In genomic region chr7:129635300-129636029, GRCh38 we compare ENCODE assay signal across 8 cellular contexts. TPM values are rescaled to one million over a fixed set of nuclear protein-coding genes. Genes with fewer than 3 reads are reported as not detected.
DNase-seq lines count a peak whose midpoint lies in the region; ATAC-seq and TF ChIP-seq lines count a peak whose summit lies in the region.

No MANE protein-coding gene starts in this region.

- 23% methylated on average over 6 of the region's 6 CpGs for WGBS in lung, 2 donors

- intact Hi-C loops in A673 (cut with micrococcal nuclease; ENCODE audit: unreplicated experiment): no loop called here

- H3K27ac Mint-ChIP-seq in activated CD4-positive, alpha-beta T cell treated with anti-CD3 and anti-CD28 coated beads, Interleukin-2, amount 10 ng/mL, durations not matched to agents 7 days and 5 days: no peak overlapping the region

- CTCF ChIA-PET in A673 (lab: Charles Lee): interaction anchor here (0.6 kb wide), 1 partner anchor 11 kb away, joined by 3 read pairs; no protein-coding TSS in a partner anchor
- CTCF ChIA-PET in activated CD4-positive, alpha-beta T cell treated with anti-CD3 and anti-CD28 coated beads, Interleukin-2, amount 10 ng/mL, durations not matched to agents 7 days and 5 days (lab: Charles Lee): interaction anchor here (0.7 to 1.4 kb wide), 2 partner anchors 12 to 13 kb away, joined by 3 to 4 read pairs; no protein-coding TSS in a partner anchor

- H3K36me3 ChIP-seq in A673 (ENCODE audit: insufficient read depth, low read length, poor library complexity, severe bottlenecking) (no peaks in the 10 kb centered on the region), lung (ENCODE audit: control insufficient read depth in 2 of 2, insufficient read depth in 2 of 2, low read length in 2 of 2) (peaks cover 0 to 3% of the 10 kb centered on the region in 2 donors)

- no peaks in the 10 kb centered on the region for H3K9me3 Mint-ChIP-seq in activated CD4-positive, alpha-beta T cell treated with anti-CD3 and anti-CD28 coated beads, Interleukin-2, amount 10 ng/mL, durations not matched to agents 7 days and 5 days

- no peaks in the 10 kb centered on the region for H3K9me3 ChIP-seq in A673 (ENCODE audit: low read depth, low read length, poor library complexity, severe bottlenecking)
- H3K9me3 ChIP-seq in lung (ENCODE audit: control insufficient read depth in 2 of 2, insufficient read depth in 1 of 2, low read length in 1 of 2): no peaks in the 10 kb centered on the region

- DNase-seq in A673 (ENCODE audit: low spot score): peak; percentile 85
- peak; percentile 82 for DNase-seq in NCI-H69 (lab: John Stamatoyannopoulos, UW)
- DNase-seq in activated CD4-positive, alpha-beta T cell treated with anti-CD3 and anti-CD28 coated beads, Interleukin-2, amount 10 ng/mL, durations not matched to agents 7 days and 5 days: peak; percentile 78
- DNase-seq in dermis blood vessel endothelial cell: peak; percentile 86
- peak; percentile 36 for DNase-seq in lung (ENCODE audit: low spot score)
- DNase-seq in stimulated activated CD8-positive, alpha-beta memory T cell treated with anti-CD3 and anti-CD28 coated beads, Interleukin-4, amount 100 ng/mL, for 4 hours (ENCODE audit: low read depth in 2 of 2, low spot score in 1 of 2): peak; percentile 29 to 33

- H3K4me3 ChIP-seq in A673 (ENCODE audit: low read depth, low read length, poor library complexity, severe bottlenecking) (no peak overlapping the region), lung (no peak overlapping the region)

- no peaks in the 10 kb centered on the region for H3K27me3 ChIP-seq in A673 (replicated peaks; ENCODE audit: insufficient read depth, low read depth, low read length, poor library complexity)
- no peaks in the 10 kb centered on the region for H3K27me3 ChIP-seq in lung (ENCODE audit: control insufficient read depth, insufficient read depth)

- H3K4me1 ChIP-seq in A673 (ENCODE audit: insufficient read depth, low read length, poor library complexity, severe bottlenecking): peaks cover 7% of the 10 kb centered on the region
- H3K4me1 ChIP-seq in lung (ENCODE audit: control insufficient read depth in 2 of 2, insufficient read depth in 2 of 2, low read length in 2 of 2): peaks cover 0 to 6% of the 10 kb centered on the region in 2 donors

- POLR2A ChIA-PET in A673 (lab: Charles Lee; ENCODE audit: low non-redundant PET): no interaction called here
- POLR2A ChIA-PET in activated CD4-positive, alpha-beta T cell treated with anti-CD3 and anti-CD28 coated beads, Interleukin-2, amount 10 ng/mL, durations not matched to agents 7 days and 5 days (lab: Charles Lee): no interaction called here

- no TSS peak for BruUV-seq in A673 (replicated peaks; lab: Mats Ljungman, UMichigan)

- no peak overlapping the region for H3K4me3 Mint-ChIP-seq in activated CD4-positive, alpha-beta T cell treated with anti-CD3 and anti-CD28 coated beads, Interleukin-2, amount 10 ng/mL, durations not matched to agents 7 days and 5 days

- H3K36me3 Mint-ChIP-seq in activated CD4-positive, alpha-beta T cell treated with anti-CD3 and anti-CD28 coated beads, Interleukin-2, amount 10 ng/mL, durations not matched to agents 7 days and 5 days (ENCODE audit: low read depth): no peaks in the 10 kb centered on the region

- no peaks in the 10 kb centered on the region for H3K27me3 Mint-ChIP-seq in activated CD4-positive, alpha-beta T cell treated with anti-CD3 and anti-CD28 coated beads, Interleukin-2, amount 10 ng/mL, durations not matched to agents 7 days and 5 days

- peak; percentile 87 for TF ChIP-seq CTCF in A673 (conservative IDR thresholded peaks at IDR 0.05; ENCODE audit: low read depth, low read length)
- peak; percentile 53 for TF ChIP-seq CTCF in lung (IDR thresholded peaks at IDR 0.05; ENCODE audit: control extremely low read depth, extremely low read depth)

- H3K27ac ChIP-seq in A673 (ENCODE audit: low read depth, low read length, poor library complexity, severe bottlenecking) (no peak overlapping the region), lung (ENCODE audit: low read depth in 1 of 2, low read length in 1 of 2) (no peak overlapping the region)

- peaks cover 23% of the 10 kb centered on the region for H3K4me1 Mint-ChIP-seq in activated CD4-positive, alpha-beta T cell treated with anti-CD3 and anti-CD28 coated beads, Interleukin-2, amount 10 ng/mL, durations not matched to agents 7 days and 5 days

- ATAC-seq in GM18502 (IDR thresholded peaks at IDR 0.05; ENCODE audit: poor library complexity, unreplicated experiment): peak; percentile 77
- peak; percentile 89 for ATAC-seq in HG03280 (IDR thresholded peaks at IDR 0.05; ENCODE audit: unreplicated experiment)
- ATAC-seq in lung (ENCODE audit: insufficient read depth, low FRiP score): no peak

RNA-seq across cellular contexts. Expression of gene NRF1, which starts 23.9 kb away (rescaled TPM):
- total RNA-seq in A673 (2021): 28.7 and 30.2 TPM in 2 replicates
- total RNA-seq in activated CD4-positive, alpha-beta T cell treated with anti-CD3 and anti-CD28 coated beads, Interleukin-2, amount 10 ng/mL, durations not matched to agents 7 days and 5 days: 10 to 100 TPM; 25.9 to 28.7 TPM
- total RNA-seq in dermis blood vessel endothelial cell: 18.9 and 20.2 TPM in 2 replicates
- total RNA-seq in lung: 10 to 100 TPM; 19.0 to 33.3 TPM
- polyA plus RNA-seq in lung: 10 to 100 TPM in 1 of 2 donors, 1 to 10 TPM in 1; 6.9 to 10.6 TPM

Comparison
In these comparisons a context has a peak if more than half of its experiments do, and no peak if none do; other contexts are left out.
1. DNase-seq: peak in every context shown above with its lines; median percentile 86 in dermis blood vessel endothelial cell; 85 in A673; 82 in NCI-H69; 78 in activated CD4-positive, alpha-beta T cell treated with anti-CD3 and anti-CD28 coated beads, Interleukin-2, amount 10 ng/mL, durations not matched to agents 7 days and 5 days; 36 in lung; 31 in stimulated activated CD8-positive, alpha-beta memory T cell treated with anti-CD3 and anti-CD28 coated beads, Interleukin-4, amount 100 ng/mL, for 4 hours.